In the genomic region with DNA sequence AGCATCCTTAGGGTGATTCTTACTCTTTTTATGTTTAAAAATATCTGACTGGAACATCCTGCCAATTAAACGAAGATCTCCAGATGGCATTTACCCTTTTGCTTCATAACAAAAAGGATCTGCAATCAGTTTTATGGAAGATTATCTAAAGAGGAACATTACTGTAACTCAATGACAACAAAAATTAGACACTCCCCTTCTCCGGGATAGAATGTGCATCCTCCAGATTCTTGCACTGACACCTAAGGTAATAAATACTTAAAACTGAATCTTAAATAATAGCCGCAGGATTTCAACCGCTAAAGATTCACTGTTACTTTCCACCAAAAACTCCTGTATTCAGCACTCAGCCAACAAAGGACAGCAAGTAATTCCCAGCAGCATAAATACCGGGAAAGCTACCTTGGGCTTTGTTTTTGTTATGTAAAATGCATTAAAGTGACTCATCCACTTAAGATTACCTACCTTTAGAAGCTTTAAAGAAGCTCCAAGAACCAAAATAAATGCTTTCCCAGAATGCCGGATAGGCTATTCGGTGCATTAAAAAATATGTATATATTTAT, we compare ENCODE assay signal across 8 cellular contexts. TPM values are rescaled to one million over a fixed set of nuclear protein-coding genes. Genes with fewer than 3 reads are reported as not detected.
A peak's percentile ranks its signal among the peaks of the same experiment; 100 is the strongest.
DNase-seq lines count a peak whose midpoint lies in the region; ATAC-seq, FAIRE-seq and TF ChIP-seq lines count a peak whose summit lies in the region.

No MANE protein-coding gene starts in this region.

- TF ChIP-seq CTCF in H1 (IDR thresholded peaks at IDR 0.05; ENCODE audit: control extremely low read depth in 1 of 3, insufficient read depth in 1 of 3, low read depth in 1 of 3, low read length in 3 of 3): no peak
- no peak for TF ChIP-seq CTCF in neural crest cell (conservative IDR thresholded peaks at IDR 0.05)

- H3K9me3 ChIP-seq in MG63 (no peaks in the 10 kb centered on the region), H1 (ENCODE audit: insufficient read depth in 2 of 2, low read depth in 1 of 2, low read length in 1 of 2) (no peaks in the 10 kb centered on the region)

- H3K36me3 ChIP-seq in MG63: no peaks in the 10 kb centered on the region
- H3K36me3 ChIP-seq in H1 (ENCODE audit: control insufficient read depth in 2 of 4, insufficient read depth in 4 of 4, low read length in 3 of 4): no peaks in the 10 kb centered on the region

- no peak overlapping the region for H3K27ac Mint-ChIP-seq in neural crest cell (ENCODE audit: unreplicated experiment)
- no peak overlapping the region for H3K27ac Mint-ChIP-seq in activated T-helper 1 cell treated with anti-CD3 and anti-CD28 coated beads, Interleukin-12 subunit alpha, Interleukin-12 subunit beta, Interleukin-2, Interleukin-4 antibody, amounts not matched to agents 30 ng/mL and 10 ng/mL and 1 ng/mL, durations not matched to agents 14 hours and 24 hours and 36 hours

- peak overlapping the region in 1 of 4 experiments; percentile 39; a peak in 1 of 7 replicates for H3K9ac ChIP-seq in H1 (replicated peaks in 1 of 4; ENCODE audit: extremely low read depth in 1 of 4, low read depth in 3 of 4, low read length in 3 of 4)

- no peaks in the 10 kb centered on the region for H3K36me3 Mint-ChIP-seq in neural crest cell (ENCODE audit: low read depth)
- no peaks in the 10 kb centered on the region for H3K36me3 Mint-ChIP-seq in activated T-helper 1 cell treated with anti-CD3 and anti-CD28 coated beads, Interleukin-12 subunit alpha, Interleukin-12 subunit beta, Interleukin-2, Interleukin-4 antibody, amounts not matched to agents 30 ng/mL and 10 ng/mL and 1 ng/mL, durations not matched to agents 14 hours and 24 hours and 36 hours (ENCODE audit: low read depth)

- H2AFZ ChIP-seq in H1 (ENCODE audit: low read length): no peak overlapping the region

- no peak overlapping the region for H4K8ac ChIP-seq in H1 (ENCODE audit: extremely low read depth, insufficient read depth, low read length)

- intact Hi-C loops in activated T-helper 1 cell treated with anti-CD3 and anti-CD28 coated beads, Interleukin-12 subunit alpha, Interleukin-12 subunit beta, Interleukin-2, Interleukin-4 antibody, amounts not matched to agents 30 ng/mL and 10 ng/mL and 1 ng/mL, durations not matched to agents 14 hours and 24 hours and 36 hours (cut with micrococcal nuclease): no loop called here

- H3K4ac ChIP-seq in H1 (replicated peaks; ENCODE audit: insufficient read length, low read depth, low read length): no peak overlapping the region

- H3K4me3 Mint-ChIP-seq in neural crest cell: peak overlapping the region; percentile 89
- no peak overlapping the region for H3K4me3 Mint-ChIP-seq in activated T-helper 1 cell treated with anti-CD3 and anti-CD28 coated beads, Interleukin-12 subunit alpha, Interleukin-12 subunit beta, Interleukin-2, Interleukin-4 antibody, amounts not matched to agents 30 ng/mL and 10 ng/mL and 1 ng/mL, durations not matched to agents 14 hours and 24 hours and 36 hours

- H2BK12ac ChIP-seq in H1 (ENCODE audit: low read depth, low read length): no peak overlapping the region

- no peak overlapping the region for H2AK5ac ChIP-seq in H1 (ENCODE audit: low read depth, low read length)

- peaks cover 0 to 9% (median 5%) of the 10 kb centered on the region in 4 experiments; a peak in 4 of 7 replicates for H3K4me1 ChIP-seq in H1 (replicated peaks in 1 of 4; ENCODE audit: control insufficient read depth in 3 of 4, insufficient read depth in 4 of 4, low read length in 3 of 4)

- H3K14ac ChIP-seq in H1 (ENCODE audit: insufficient read length): no peak overlapping the region

- peak; percentile 5 for DNase-seq in DMS114 treated with DMSO at 0.1 percent for 48 hours (lab: John Stamatoyannopoulos, UW; ENCODE audit: unreplicated experiment)
- no peak for DNase-seq in MG63
- DNase-seq in H1 (ENCODE audit: low read depth in 1 of 2, low spot score in 2 of 2): no peak
- no peak for DNase-seq in neural crest cell (ENCODE audit: low read depth, low spot score)
- DNase-seq in glomerular visceral epithelial cell (ENCODE audit: extremely low spot score): no peak
- DNase-seq in activated T-helper 1 cell treated with anti-CD3 and anti-CD28 coated beads, Interleukin-12 subunit alpha, Interleukin-12 subunit beta, Interleukin-2, Interleukin-4 antibody, amounts not matched to agents 30 ng/mL and 10 ng/mL and 1 ng/mL, durations not matched to agents 14 hours and 24 hours and 36 hours (ENCODE audit: low spot score): no peak
- DNase-seq in NCI-H187 treated with DMSO at 0.1 percent for 48 hours (lab: John Stamatoyannopoulos, UW): no peak

- 4% methylated on average over 7 of the region's 7 CpGs; no CpG with 5 or more reads in 1 of the 2 experiments for WGBS in H1 (ENCODE audit: extremely low coverage in 1 of 2, insufficient coverage in 1 of 2, insufficient read length in 1 of 2, insufficient replicate concordance in 2 of 2, low coverage in 1 of 2, low lambda C conversion rate in 2 of 2, missing lambda C conversion rate in 1 of 2), 2 experiments

- FAIRE-seq in H1 (lab: Jason Lieb, UNC): peak; percentile 99

- H3K27ac ChIP-seq in H1 (ENCODE audit: low read depth, low read length): no peak overlapping the region; the same call in 1 of the 2 replicates

- H3K4me1 Mint-ChIP-seq in neural crest cell: peaks cover 15% of the 10 kb centered on the region
- no peaks in the 10 kb centered on the region for H3K4me1 Mint-ChIP-seq in activated T-helper 1 cell treated with anti-CD3 and anti-CD28 coated beads, Interleukin-12 subunit alpha, Interleukin-12 subunit beta, Interleukin-2, Interleukin-4 antibody, amounts not matched to agents 30 ng/mL and 10 ng/mL and 1 ng/mL, durations not matched to agents 14 hours and 24 hours and 36 hours (ENCODE audit: low read depth)

- no peaks in the 10 kb centered on the region for H3K9me3 Mint-ChIP-seq in neural crest cell
- H3K9me3 Mint-ChIP-seq in activated T-helper 1 cell treated with anti-CD3 and anti-CD28 coated beads, Interleukin-12 subunit alpha, Interleukin-12 subunit beta, Interleukin-2, Interleukin-4 antibody, amounts not matched to agents 30 ng/mL and 10 ng/mL and 1 ng/mL, durations not matched to agents 14 hours and 24 hours and 36 hours: no peaks in the 10 kb centered on the region

- H3K4me2 ChIP-seq in H1 (ENCODE audit: insufficient read depth in 1 of 2, low read depth in 2 of 2, low read length in 2 of 2): peak overlapping the region; percentile 82 to 94

- no peak overlapping the region for H2BK20ac ChIP-seq in H1 (ENCODE audit: low read length)

- no peak overlapping the region for H3K23ac ChIP-seq in H1 (ENCODE audit: insufficient read length)

- H3K4me3 ChIP-seq in MG63 (peak overlapping the region; percentile 65), H1 (ENCODE audit: extremely low read depth in 1 of 4, insufficient read depth in 2 of 4, low read depth in 3 of 4, low read length in 4 of 4) (peak overlapping the region; percentile 67 to 94 (median 85))

- peaks cover 15% of the 10 kb centered on the region for H3K23me2 ChIP-seq in H1 (ENCODE audit: low read depth, low read length)

- CTCF ChIA-PET in H1 (lab: Charles Lee; ENCODE audit: partially characterized antibody): interaction anchor here (0.6 kb wide), 1 partner anchor 174 kb away, joined by 3 read pairs; no protein-coding TSS in a partner anchor

- no peaks in the 10 kb centered on the region for H4K20me1 ChIP-seq in H1 (replicated peaks in 1 of 2; ENCODE audit: control insufficient read depth in 1 of 2, insufficient read depth in 2 of 2, low read length in 2 of 2)

- H2BK15ac ChIP-seq in H1 (ENCODE audit: low read length): no peak overlapping the region

- peak overlapping the region; percentile 91 for H2BK120ac ChIP-seq in H1 (replicated peaks; ENCODE audit: low read depth, low read length)

- H4K5ac ChIP-seq in H1 (ENCODE audit: insufficient read length, low read depth, low read length): peak overlapping the region; percentile 66

- H4K91ac ChIP-seq in H1 (replicated peaks; ENCODE audit: insufficient read length, low read length): no peak overlapping the region

- H3K18ac ChIP-seq in H1 (ENCODE audit: extremely low read depth, low read length): no peak overlapping the region

- no peak overlapping the region for H2BK5ac ChIP-seq in H1 (ENCODE audit: low read depth, low read length)

- no peak for ATAC-seq in GM19023 (IDR thresholded peaks at IDR 0.05; ENCODE audit: unreplicated experiment)

- H3K79me1 ChIP-seq in H1 (ENCODE audit: low read depth, low read length): no peaks in the 10 kb centered on the region

- H3K27me3 Mint-ChIP-seq in neural crest cell (ENCODE audit: low read depth): peaks cover 76% of the 10 kb centered on the region
- peaks cover 36% of the 10 kb centered on the region for H3K27me3 Mint-ChIP-seq in activated T-helper 1 cell treated with anti-CD3 and anti-CD28 coated beads, Interleukin-12 subunit alpha, Interleukin-12 subunit beta, Interleukin-2, Interleukin-4 antibody, amounts not matched to agents 30 ng/mL and 10 ng/mL and 1 ng/mL, durations not matched to agents 14 hours and 24 hours and 36 hours (ENCODE audit: insufficient read depth)

- H3K56ac ChIP-seq in H1 (replicated peaks; ENCODE audit: insufficient read length, low read depth, low read length): peak overlapping the region; percentile 25

- peaks cover 0 to 54% of the 10 kb centered on the region in 2 experiments; a peak in 3 of 4 replicates for H3K79me2 ChIP-seq in H1 (ENCODE audit: control insufficient read depth in 1 of 2, insufficient read depth in 2 of 2, low read length in 2 of 2)

- no peak for TF ChIP-seq RAD21 in H1 (IDR thresholded peaks at IDR 0.05 in 1 of 2, conservative IDR thresholded peaks at IDR 0.05 in 1 of 2; ENCODE audit: low read depth in 2 of 2, low read length in 2 of 2)

- POLR2A ChIA-PET in H1 (lab: Charles Lee; ENCODE audit: partially characterized antibody): interaction anchor here (1.4 kb wide), 1 partner anchor 19 kb away, joined by 4 read pairs; no protein-coding TSS in a partner anchor

- no peak for TF ChIP-seq EP300 in H1 (IDR thresholded peaks at IDR 0.05; ENCODE audit: borderline replicate concordance in 1 of 2, low read depth in 2 of 2, low read length in 2 of 2)

- no peak for TF ChIP-seq POLR2A in H1 (IDR thresholded peaks at IDR 0.05; ENCODE audit: control extremely low read depth in 1 of 2, low read depth in 2 of 2, low read length in 2 of 2)

- no peaks in the 10 kb centered on the region for H3K27me3 ChIP-seq in MG63
- H3K27me3 ChIP-seq in H1 (replicated peaks in 1 of 4; ENCODE audit: control insufficient read depth in 3 of 4, extremely low read depth in 1 of 4, insufficient read depth in 3 of 4, low read length in 3 of 4): no peaks in the 10 kb centered on the region

RNA-seq across cellular contexts. Expression of gene CACNA2D1, which starts 1.6 kb away (rescaled TPM):
- total RNA-seq in MG63 (2014; rRNA removed; shearing (Covaris generic); ENCODE audit: low replicate concordance): 2.9 and 9.7 TPM in 2 replicates
- 25.0 and 27.3 TPM in 2 replicates for total RNA-seq in H1 (2021; fragmentation: NEBNext Ultra II Directional; extraction: Animal tissue kit (Norgen Biotek cat#: 25700))
- polyA plus RNA-seq in H1 (2011; rRNA removed): 2.9 and 4.3 TPM in 2 replicates
- polyA plus RNA-seq in H1 (2011; cell fraction: cytosol; rRNA removed): 4.8 TPM
- 8.1 TPM for polyA plus RNA-seq in H1 (2011; cell fraction: nucleus; rRNA removed)
- polyA plus RNA-seq in H1 (2012, experiment 1 of 2): 5.6 to 13.7 TPM (median 8.1 TPM) in 4 replicates
- 0.68 TPM for polyA plus RNA-seq in H1 (2012, experiment 2 of 2)
- polyA plus RNA-seq in H1 (2013, experiment 1 of 2): 23.6 TPM
- 21.9 TPM for polyA plus RNA-seq in H1 (2013, experiment 2 of 2)
- 32.1 and 46.5 TPM in 2 replicates for polyA minus RNA-seq in H1 (2011; rRNA and poly(A)+ RNA removed)
- polyA minus RNA-seq in H1 (2011; cell fraction: cytosol; rRNA and poly(A)+ RNA removed): 25.7 TPM
- polyA minus RNA-seq in H1 (2011; cell fraction: nucleus; rRNA and poly(A)+ RNA removed): 106 TPM
- total RNA-seq in neural crest cell: 3.1 and 4.5 TPM in 2 replicates
- total RNA-seq in activated T-helper 1 cell treated with anti-CD3 and anti-CD28 coated beads, Interleukin-12 subunit alpha, Interleukin-12 subunit beta, Interleukin-2, Interleukin-4 antibody, amounts not matched to agents 30 ng/mL and 10 ng/mL and 1 ng/mL, durations not matched to agents 14 hours and 24 hours and 36 hours: not detected in 2 replicates
